8 cellular contexts compared by ENCODE assay signal in genomic region chr2:196171946-196172345, GRCh38. TPM values are rescaled to one million over a fixed set of nuclear protein-coding genes. Genes with fewer than 3 reads are reported as not detected.
A peak's percentile ranks its signal among the peaks of the same experiment; 100 is the strongest.
DNase-seq lines count a peak whose midpoint lies in the region; ATAC-seq lines count a peak whose summit lies in the region.

No MANE protein-coding gene starts in this region.

- H3K36me3 ChIP-seq in ES-I3 (ENCODE audit: insufficient read depth, low read length) (no peaks in the 10 kb centered on the region), esophagus (ENCODE audit: control insufficient read depth in 2 of 2, insufficient read depth in 2 of 2, low read length in 1 of 2) (no peaks in the 10 kb centered on the region), rectal smooth muscle tissue (ENCODE audit: control insufficient read depth, insufficient read depth, low read length) (no peaks in the 10 kb centered on the region)

- peak overlapping the region; percentile 18 to 87 for H3K4me3 ChIP-seq in esophagus (ENCODE audit: low read depth in 1 of 2, low read length in 2 of 2)
- peak overlapping the region; percentile 65 for H3K4me3 ChIP-seq in rectal smooth muscle tissue (ENCODE audit: low read length)

- WGBS in esophagus, 2 donors: 13 to 20% methylated on average over 11 of the region's 11 CpGs

- H3K9ac ChIP-seq in ES-I3 (ENCODE audit: low read depth, low read length): peak overlapping the region; percentile 78
- H3K9ac ChIP-seq in rectal smooth muscle tissue (ENCODE audit: low read length): no peak overlapping the region

- H3K27ac ChIP-seq in esophagus (ENCODE audit: low read depth in 2 of 2, low read length in 1 of 2): peak overlapping the region; percentile 18 to 27
- H3K27ac ChIP-seq in rectal smooth muscle tissue (ENCODE audit: low read depth, low read length): no peak overlapping the region

- ATAC-seq in GM19035 (IDR thresholded peaks at IDR 0.05; ENCODE audit: unreplicated experiment): no peak

- peaks cover 10% of the 10 kb centered on the region for H3K4me1 ChIP-seq in ES-I3 (ENCODE audit: insufficient read depth, low read length)
- H3K4me1 ChIP-seq in esophagus (ENCODE audit: control insufficient read depth in 2 of 2, insufficient read depth in 2 of 2, low read length in 1 of 2): no peaks in the 10 kb centered on the region
- peaks cover 9% of the 10 kb centered on the region for H3K4me1 ChIP-seq in rectal smooth muscle tissue (ENCODE audit: control insufficient read depth, insufficient read depth, low read length)

- H3K9me3 ChIP-seq in ES-I3 (ENCODE audit: control insufficient read depth, insufficient read depth, low read length): no peaks in the 10 kb centered on the region
- no peaks in the 10 kb centered on the region for H3K9me3 ChIP-seq in esophagus (ENCODE audit: control insufficient read depth in 2 of 2, insufficient read depth in 1 of 2, low read depth in 1 of 2, low read length in 1 of 2)

- DNase-seq in OCI-M1 (lab: John Stamatoyannopoulos, UW): peak; percentile 39
- no peak for DNase-seq in activated gamma-delta T cell treated with Interleukin-2 at 50 U/mL for 16 hours
- no peak for DNase-seq in NCI-H187 treated with DMSO at 0.1 percent for 48 hours (lab: John Stamatoyannopoulos, UW)
- DNase-seq in mucosa of gallbladder (ENCODE audit: low spot score): no peak

- no peaks in the 10 kb centered on the region for H3K27me3 ChIP-seq in esophagus (ENCODE audit: control insufficient read depth in 1 of 2, insufficient read depth in 2 of 2, low read length in 2 of 2)
- no peaks in the 10 kb centered on the region for H3K27me3 ChIP-seq in rectal smooth muscle tissue (ENCODE audit: control insufficient read depth, insufficient read depth, low read length)

RNA-seq across cellular contexts. Expression of gene STK17B, which starts 0.6 kb away (rescaled TPM):
- 1 to 10 TPM; 2.2 to 2.9 TPM for polyA plus RNA-seq in esophagus
- total RNA-seq in mucosa of gallbladder: 24.0 TPM
